ENCODE assay signal across 1 cellular context in the genomic region with DNA sequence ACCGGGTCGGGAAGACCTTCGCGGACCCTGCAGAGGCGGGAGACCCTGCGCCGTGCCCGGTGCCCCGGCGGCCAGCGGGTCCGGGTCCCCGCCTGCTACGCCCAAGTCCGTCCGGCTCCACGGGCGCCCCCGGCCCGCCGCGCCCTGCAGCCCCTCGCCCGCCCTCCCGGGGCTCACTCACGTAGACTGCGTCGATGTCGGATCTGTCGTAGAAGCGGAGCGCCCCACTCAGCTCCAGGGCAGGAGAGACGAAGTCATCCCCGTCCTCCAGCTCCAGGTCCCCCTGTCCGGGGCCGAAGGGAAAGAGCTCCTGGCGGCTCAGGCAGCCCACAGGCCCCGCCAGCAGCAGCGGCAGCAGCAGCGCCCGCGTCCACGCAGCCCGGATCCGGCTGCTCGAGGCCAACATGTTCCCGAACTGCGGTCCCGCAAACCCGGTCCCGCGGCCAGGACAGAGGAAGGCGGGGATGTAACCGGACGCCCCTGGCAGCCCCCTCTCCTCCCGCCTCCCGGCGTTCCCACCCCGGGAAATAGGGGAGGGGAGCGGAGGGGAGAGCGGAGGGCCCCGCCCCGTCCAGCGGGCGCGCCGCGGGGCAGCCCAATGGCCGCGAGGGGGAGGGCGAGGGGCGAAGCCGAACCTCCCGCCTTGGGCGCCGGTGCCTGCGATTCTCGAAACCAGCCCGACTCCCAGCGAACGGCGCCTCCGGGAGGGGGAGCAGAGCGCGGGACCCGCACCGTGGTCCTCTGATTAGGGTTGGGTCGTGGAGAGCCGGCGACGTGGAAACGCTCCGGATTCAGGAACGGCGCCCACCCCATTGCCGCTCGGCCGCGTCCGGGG.
A peak's percentile ranks its signal among the peaks of the same experiment; 100 is the strongest.
TF ChIP-seq lines count a peak whose summit lies in the region.

A gene with protein sequence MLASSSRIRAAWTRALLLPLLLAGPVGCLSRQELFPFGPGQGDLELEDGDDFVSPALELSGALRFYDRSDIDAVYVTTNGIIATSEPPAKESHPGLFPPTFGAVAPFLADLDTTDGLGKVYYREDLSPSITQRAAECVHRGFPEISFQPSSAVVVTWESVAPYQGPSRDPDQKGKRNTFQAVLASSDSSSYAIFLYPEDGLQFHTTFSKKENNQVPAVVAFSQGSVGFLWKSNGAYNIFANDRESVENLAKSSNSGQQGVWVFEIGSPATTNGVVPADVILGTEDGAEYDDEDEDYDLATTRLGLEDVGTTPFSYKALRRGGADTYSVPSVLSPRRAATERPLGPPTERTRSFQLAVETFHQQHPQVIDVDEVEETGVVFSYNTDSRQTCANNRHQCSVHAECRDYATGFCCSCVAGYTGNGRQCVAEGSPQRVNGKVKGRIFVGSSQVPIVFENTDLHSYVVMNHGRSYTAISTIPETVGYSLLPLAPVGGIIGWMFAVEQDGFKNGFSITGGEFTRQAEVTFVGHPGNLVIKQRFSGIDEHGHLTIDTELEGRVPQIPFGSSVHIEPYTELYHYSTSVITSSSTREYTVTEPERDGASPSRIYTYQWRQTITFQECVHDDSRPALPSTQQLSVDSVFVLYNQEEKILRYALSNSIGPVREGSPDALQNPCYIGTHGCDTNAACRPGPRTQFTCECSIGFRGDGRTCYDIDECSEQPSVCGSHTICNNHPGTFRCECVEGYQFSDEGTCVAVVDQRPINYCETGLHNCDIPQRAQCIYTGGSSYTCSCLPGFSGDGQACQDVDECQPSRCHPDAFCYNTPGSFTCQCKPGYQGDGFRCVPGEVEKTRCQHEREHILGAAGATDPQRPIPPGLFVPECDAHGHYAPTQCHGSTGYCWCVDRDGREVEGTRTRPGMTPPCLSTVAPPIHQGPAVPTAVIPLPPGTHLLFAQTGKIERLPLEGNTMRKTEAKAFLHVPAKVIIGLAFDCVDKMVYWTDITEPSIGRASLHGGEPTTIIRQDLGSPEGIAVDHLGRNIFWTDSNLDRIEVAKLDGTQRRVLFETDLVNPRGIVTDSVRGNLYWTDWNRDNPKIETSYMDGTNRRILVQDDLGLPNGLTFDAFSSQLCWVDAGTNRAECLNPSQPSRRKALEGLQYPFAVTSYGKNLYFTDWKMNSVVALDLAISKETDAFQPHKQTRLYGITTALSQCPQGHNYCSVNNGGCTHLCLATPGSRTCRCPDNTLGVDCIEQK (minus strand): TSS at position 417 of the 835 bp plus-strand sequence. CDS start 11 bp downstream, at position 406.

TF ChIP-seq in GM23338, 12 proteins besides CTCF, POLR2A, EP300 and RAD21:
- TF ChIP-seq POLR2AphosphoS5 (IDR thresholded peaks at IDR 0.05; ENCODE audit: low read depth) = peak; percentile 73
- TF ChIP-seq JUNB (IDR thresholded peaks at IDR 0.05; ENCODE audit: unreplicated experiment) = no peak
TF ChIP-seq in GM23338: peak in this region for 1.
